Comparison of ENCODE assay signal across 24 cellular contexts in the genomic region with DNA sequence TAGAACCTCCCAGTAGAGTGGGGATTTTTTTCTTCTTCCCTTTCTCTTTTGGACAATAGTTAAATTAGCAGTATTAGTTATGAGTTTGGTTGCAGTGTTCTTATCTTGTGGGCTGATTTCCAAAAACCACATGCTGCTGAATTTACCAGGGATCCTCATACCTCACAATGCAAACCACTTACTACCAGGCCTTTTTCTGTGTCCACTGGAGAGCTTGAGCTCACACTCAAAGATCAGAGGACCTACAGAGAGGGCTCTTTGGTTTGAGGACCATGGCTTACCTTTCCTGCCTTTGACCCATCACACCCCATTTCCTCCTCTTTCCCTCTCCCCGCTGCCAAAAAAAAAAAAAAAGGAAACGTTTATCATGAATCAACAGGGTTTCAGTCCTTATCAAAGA. TPM values are rescaled to one million over a fixed set of nuclear protein-coding genes. Genes with fewer than 3 reads are reported as not detected.
"Had no signal": no experiment of that assay in that cellular context is flagged by ENCODE, and none has a peak within 500 bp of the region (broad histone marks: within the 10 kb centered on the region; RNA-seq: fewer than 3 reads in every experiment).

No MANE protein-coding gene starts in this region.

- H3K9me3 ChIP-seq: breast epithelium, spleen, testis had no signal

- DNase-seq: activated CD4-positive, alpha-beta T cell treated with anti-CD3 and anti-CD28 coated beads, Interleukin-2, amount 50 U/mL, for 48 hours; activated CD8-positive, alpha-beta memory T cell treated with anti-CD3 and anti-CD28 coated beads, Interleukin-2, amount 10 ng/mL, durations not matched to agents 7 days and 5 days; activated effector memory CD4-positive, alpha-beta T cell treated with anti-CD3 and anti-CD28 coated beads, Interleukin-2, amount 50 U/mL, for 16 hours; activated T-cell treated with anti-CD3 and anti-CD28 coated beads, Interleukin-2, amount 50 U/mL, for 1 hour; amygdala; cerebellar nuclear complex; dermis blood vessel endothelial cell; effector memory CD8-positive, alpha-beta T cell; hippocampal formation; nephron progenitor cell; spleen; stimulated activated naive CD8-positive, alpha-beta T cell treated with anti-CD3 and anti-CD28 coated beads, Interleukin-15, amount 100 ng/mL, for 72 hours; T-helper 9 cell; testis; WERI-Rb-1 had no signal

- H3K4me1 ChIP-seq: breast epithelium, spleen, testis had no signal

- H3K4me3 ChIP-seq: breast epithelium, spleen, testis had no signal

- ATAC-seq: activated CD8-positive, alpha-beta memory T cell treated with anti-CD3 and anti-CD28 coated beads, Interleukin-2, amount 10 ng/mL, durations not matched to agents 7 days and 5 days; effector memory CD8-positive, alpha-beta T cell; sciatic nerve; stimulated activated naive CD8-positive, alpha-beta T cell treated with anti-CD3 and anti-CD28 coated beads, Interleukin-15, amount 100 ng/mL, for 72 hours had no signal

- H3K27me3 ChIP-seq: breast epithelium, spleen, testis had no signal

- H3K27ac ChIP-seq: breast epithelium, epithelial cell of prostate, spleen, testis, WERI-Rb-1 had no signal

- H3K36me3 ChIP-seq: breast epithelium had no signal

RNA-seq across cellular contexts. Expression of a gene that starts 5.4 kb away (rescaled TPM):
- total RNA-seq: activated CD8-positive, alpha-beta memory T cell treated with anti-CD3 and anti-CD28 coated beads, Interleukin-2, amount 10 ng/mL, durations not matched to agents 7 days and 5 days; breast epithelium; dermis blood vessel endothelial cell; kidney epithelial cell; lower leg skin; mesothelial cell of epicardium; omental fat pad; pulmonary artery endothelial cell; sciatic nerve; spleen; testis; urinary bladder had no signal
- polyA plus RNA-seq: spleen, urinary bladder had no signal

RNA-seq across cellular contexts. Expression of a gene that starts 60.0 kb away (rescaled TPM):
- total RNA-seq: activated CD8-positive, alpha-beta memory T cell treated with anti-CD3 and anti-CD28 coated beads, Interleukin-2, amount 10 ng/mL, durations not matched to agents 7 days and 5 days had no signal
